ENCODE assay signal across 23 cellular contexts in the genomic region with DNA sequence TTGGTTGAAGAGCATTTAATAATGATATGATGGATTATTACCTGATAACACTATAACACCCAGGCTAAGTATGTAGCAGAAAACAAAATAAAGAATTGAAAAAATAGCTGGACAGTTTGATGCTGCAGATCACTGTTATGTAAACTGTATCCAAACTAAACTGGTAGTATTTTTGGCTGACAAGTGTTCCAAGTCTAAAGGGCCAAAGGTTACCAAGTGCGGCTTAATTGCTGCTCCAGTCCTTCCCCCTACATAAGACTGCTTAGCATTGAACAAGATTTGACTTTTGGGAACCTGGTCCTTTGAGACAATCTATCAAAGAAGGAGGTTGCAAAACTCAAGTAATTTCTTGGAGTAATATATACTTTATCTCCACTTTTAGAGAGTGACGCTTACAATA.
DNase-seq lines count a peak whose midpoint lies in the region; ATAC-seq and TF ChIP-seq lines count a peak whose summit lies in the region.
"Had no signal": no experiment of that assay in that cellular context is flagged by ENCODE, and none has a peak within 500 bp of the region (broad histone marks: within the 10 kb centered on the region; RNA-seq: fewer than 3 reads in every experiment).

No MANE protein-coding gene starts in this region.

- H3K4me3 ChIP-seq in right atrium auricular region (no peak overlapping the region), right lobe of liver (no peak overlapping the region)
- H3K4me3 ChIP-seq: A549; BLaER1 treated with 17β-estradiol and CSF1 and Interleukin-3, amounts not matched to agents 10 nM and 100 nM; GM12878 had no signal

- H3K36me3 Mint-ChIP-seq in activated T-cell treated with anti-CD3 and anti-CD28 coated beads, Interleukin-2, amount 50 U/mL, for 24 hours (ENCODE audit: low read depth), result peaks cover 90% of the 10 kb centered on the region

- no peaks in the 10 kb centered on the region for H3K9me3 Mint-ChIP-seq in activated T-cell treated with anti-CD3 and anti-CD28 coated beads, Interleukin-2, amount 50 U/mL, for 24 hours
- H3K9me3 Mint-ChIP-seq: CD4-positive, alpha-beta T cell; CD8-positive, alpha-beta T cell had no signal

- no peaks in the 10 kb centered on the region for H3K27me3 Mint-ChIP-seq in activated T-cell treated with anti-CD3 and anti-CD28 coated beads, Interleukin-2, amount 50 U/mL, for 24 hours
- H3K27me3 Mint-ChIP-seq: B cell; CD4-positive, alpha-beta T cell had no signal

- TF ChIP-seq CTCF in right atrium auricular region (IDR thresholded peaks at IDR 0.05), result no peak
- TF ChIP-seq CTCF in right lobe of liver (IDR thresholded peaks at IDR 0.05), result no peak

- ATAC-seq in Right ventricle myocardium superior (ENCODE audit: poor library complexity) (peak; percentile 66), left cardiac atrium (no peak), left ventricle myocardium superior (peak; percentile 65), left lobe of liver (peak; percentile 84), right lobe of liver (peak; percentile 49 to 78 (median 66))
- ATAC-seq: A549; CD8-positive, alpha-beta T cell; GM12878 had no signal

- H3K36me3 ChIP-seq in right atrium auricular region (peaks cover 33% of the 10 kb centered on the region), right lobe of liver (peaks cover 0 to 13% (median 0%) of the 10 kb centered on the region in 4 donors)

- 61% methylated on average over 2 of the region's 2 CpGs for WGBS in right lobe of liver (ENCODE audit: insufficient coverage, low coverage, low lambda C conversion rate, missing lambda C conversion rate)

- no peaks in the 10 kb centered on the region for H3K4me1 Mint-ChIP-seq in activated T-cell treated with anti-CD3 and anti-CD28 coated beads, Interleukin-2, amount 50 U/mL, for 24 hours (ENCODE audit: low read depth)
- H3K4me1 Mint-ChIP-seq: B cell had no signal

- H3K9me3 ChIP-seq in right atrium auricular region (no peaks in the 10 kb centered on the region), right lobe of liver (peaks cover 0 to 2% (median 0%) of the 10 kb centered on the region in 4 donors)
- H3K9me3 ChIP-seq: A549; BLaER1 treated with 17β-estradiol and CSF1 and Interleukin-3, amounts not matched to agents 10 nM and 100 nM; Caco-2 had no signal

- no peak for DNase-seq in Right ventricle myocardium superior
- DNase-seq in left cardiac atrium, result no peak
- DNase-seq in left ventricle myocardium superior, result no peak
- no peak for DNase-seq in right atrium auricular region (ENCODE audit: low spot score)
- no peak for DNase-seq in left lobe of liver (ENCODE audit: low spot score)
- no peak for DNase-seq in right lobe of liver
- DNase-seq in DMS153 treated with DMSO at 0.1 percent for 48 hours (lab: John Stamatoyannopoulos, UW; ENCODE audit: unreplicated experiment), result no peak
- no peak for DNase-seq in activated T-cell treated with anti-CD3 and anti-CD28 coated beads, Interleukin-2, amount 50 U/mL, for 24 hours
- DNase-seq: AML-193; Caco-2; Calu3; CD4-positive, alpha-beta T cell; CD8-positive, alpha-beta T cell; DMS53; DMS79; DND-41; EL; GDM1 had no signal

- TF ChIP-seq POLR2A in right lobe of liver (IDR thresholded peaks at IDR 0.05), result no peak

- H3K4me1 ChIP-seq in right atrium auricular region, result no peaks in the 10 kb centered on the region
- peaks cover 0 to 6% (median 0%) of the 10 kb centered on the region in 4 donors for H3K4me1 ChIP-seq in right lobe of liver
- H3K4me1 ChIP-seq: A549; BLaER1 treated with 17β-estradiol and CSF1 and Interleukin-3, amounts not matched to agents 10 nM and 100 nM; Caco-2 had no signal

- intact Hi-C loops in Right ventricle myocardium superior (cut with DNase I) (no loop called here), left cardiac atrium (cut with DNase I) (no loop called here), left ventricle myocardium superior (cut with micrococcal nuclease) (no loop called here), right lobe of liver (cut with DNase I) (no loop called here)

- H3K27me3 ChIP-seq in right atrium auricular region, result no peaks in the 10 kb centered on the region
- H3K27me3 ChIP-seq in right lobe of liver, result no peaks in the 10 kb centered on the region
- H3K27me3 ChIP-seq: BLaER1 treated with 17β-estradiol and CSF1 and Interleukin-3, amounts not matched to agents 10 nM and 100 nM had no signal

- no peak overlapping the region for H3K4me3 Mint-ChIP-seq in activated T-cell treated with anti-CD3 and anti-CD28 coated beads, Interleukin-2, amount 50 U/mL, for 24 hours
- H3K4me3 Mint-ChIP-seq: B cell; CD4-positive, alpha-beta T cell; CD8-positive, alpha-beta T cell had no signal

- H3K27ac ChIP-seq in right atrium auricular region (no peak overlapping the region), right lobe of liver (no peak overlapping the region)
- H3K27ac ChIP-seq: A549; BLaER1 treated with 17β-estradiol and CSF1 and Interleukin-3, amounts not matched to agents 10 nM and 100 nM; C4-2B had no signal

- no peak overlapping the region for H3K27ac Mint-ChIP-seq in activated T-cell treated with anti-CD3 and anti-CD28 coated beads, Interleukin-2, amount 50 U/mL, for 24 hours
- H3K27ac Mint-ChIP-seq: B cell; CD4-positive, alpha-beta T cell; CD8-positive, alpha-beta T cell had no signal

Comparison
In these comparisons a context has a peak if more than half of its experiments do, and no peak if none do; other contexts are left out.
1. ATAC-seq: peak in Right ventricle myocardium superior (single experiment), left ventricle myocardium superior (single experiment), left lobe of liver (single experiment) and right lobe of liver (4 of 4); none in left cardiac atrium (0 of 2).